Comparison of ENCODE assay signal across 13 cellular contexts in the genomic region with DNA sequence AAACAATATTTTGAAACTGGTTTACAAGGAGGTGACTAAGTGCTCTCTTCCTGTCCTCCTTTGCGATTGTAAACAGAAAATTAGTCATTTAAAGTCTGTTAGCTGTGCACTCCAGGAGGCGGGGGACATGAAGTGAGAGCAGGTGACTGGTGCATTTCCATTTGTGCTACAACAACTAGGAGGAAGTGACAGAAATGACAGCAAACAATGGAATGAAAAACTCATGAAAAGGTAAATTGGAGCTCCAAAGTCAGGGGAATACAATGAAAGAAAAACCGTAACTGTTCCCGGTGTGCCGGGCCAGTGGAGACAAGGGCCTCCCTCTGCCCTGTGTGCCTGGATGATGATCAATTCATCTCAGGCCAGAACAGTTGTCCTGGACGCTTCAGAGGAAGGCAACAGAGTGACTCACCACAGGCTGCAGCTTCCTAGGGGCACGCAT.
DNase-seq lines count a peak whose midpoint lies in the region; ATAC-seq, FAIRE-seq and TF ChIP-seq lines count a peak whose summit lies in the region.
"Had no signal": no experiment of that assay in that cellular context is flagged by ENCODE, and none has a peak within 500 bp of the region (broad histone marks: within the 10 kb centered on the region; RNA-seq: fewer than 3 reads in every experiment).

No MANE protein-coding gene starts in this region.

- no peaks in the 10 kb centered on the region for H3K27me3 Mint-ChIP-seq in activated naive CD4-positive, alpha-beta T cell treated with anti-CD3 and anti-CD28 coated beads for 36 hours (ENCODE audit: low read depth)
- H3K27me3 Mint-ChIP-seq in activated naive CD4-positive, alpha-beta T cell treated with anti-CD3 and anti-CD28 coated beads, Interleukin-2, amount 10 ng/mL, durations not matched to agents 7 days and 5 days: peaks cover 18% of the 10 kb centered on the region
- H3K27me3 Mint-ChIP-seq in type B pancreatic cell: peaks cover 2% of the 10 kb centered on the region
- H3K27me3 Mint-ChIP-seq: CD4-positive, alpha-beta T cell had no signal

- H3K4me3 ChIP-seq in prostate gland: no peak overlapping the region
- H3K4me3 ChIP-seq: cardiac muscle cell had no signal

- intact Hi-C loops in activated naive CD4-positive, alpha-beta T cell treated with anti-CD3 and anti-CD28 coated beads for 36 hours (cut with micrococcal nuclease): no loop called here
- intact Hi-C loops in prostate gland (cut with DNase I): no loop called here

- H3K27ac Mint-ChIP-seq in activated naive CD4-positive, alpha-beta T cell treated with anti-CD3 and anti-CD28 coated beads for 36 hours: no peak overlapping the region
- no peak overlapping the region for H3K27ac Mint-ChIP-seq in activated naive CD4-positive, alpha-beta T cell treated with anti-CD3 and anti-CD28 coated beads, Interleukin-2, amount 10 ng/mL, durations not matched to agents 7 days and 5 days
- H3K27ac Mint-ChIP-seq in type B pancreatic cell: peak overlapping the region; percentile 12
- H3K27ac Mint-ChIP-seq: CD4-positive, alpha-beta T cell had no signal

- no peak for ATAC-seq in HG02885 (IDR thresholded peaks at IDR 0.05; ENCODE audit: poor library complexity, unreplicated experiment)

- peaks cover 11% of the 10 kb centered on the region for H3K4me1 Mint-ChIP-seq in activated naive CD4-positive, alpha-beta T cell treated with anti-CD3 and anti-CD28 coated beads for 36 hours (ENCODE audit: low read depth)
- H3K4me1 Mint-ChIP-seq in activated naive CD4-positive, alpha-beta T cell treated with anti-CD3 and anti-CD28 coated beads, Interleukin-2, amount 10 ng/mL, durations not matched to agents 7 days and 5 days: peaks cover 4% of the 10 kb centered on the region
- H3K4me1 Mint-ChIP-seq in type B pancreatic cell (ENCODE audit: unreplicated experiment): peaks cover 8% of the 10 kb centered on the region

- CTCF ChIA-PET in activated naive CD4-positive, alpha-beta T cell treated with anti-CD3 and anti-CD28 coated beads for 36 hours (lab: Charles Lee): interaction anchor here (0.9 kb wide), 1 partner anchor 446 kb away, joined by 3 read pairs; no protein-coding TSS in a partner anchor
- CTCF ChIA-PET in activated naive CD4-positive, alpha-beta T cell treated with anti-CD3 and anti-CD28 coated beads, Interleukin-2, amount 10 ng/mL, durations not matched to agents 7 days and 5 days (lab: Charles Lee): interaction anchor here (0.8 to 0.9 kb wide), 3 partner anchors 53 to 442 kb away, joined by 3 read pairs; no protein-coding TSS in a partner anchor

- no peaks in the 10 kb centered on the region for H3K9me3 Mint-ChIP-seq in activated naive CD4-positive, alpha-beta T cell treated with anti-CD3 and anti-CD28 coated beads for 36 hours
- H3K9me3 Mint-ChIP-seq in activated naive CD4-positive, alpha-beta T cell treated with anti-CD3 and anti-CD28 coated beads, Interleukin-2, amount 10 ng/mL, durations not matched to agents 7 days and 5 days: no peaks in the 10 kb centered on the region
- H3K9me3 Mint-ChIP-seq in type B pancreatic cell: peaks cover 2% of the 10 kb centered on the region
- H3K9me3 Mint-ChIP-seq: CD4-positive, alpha-beta T cell had no signal

- no peaks in the 10 kb centered on the region for H3K36me3 ChIP-seq in prostate gland
- H3K36me3 ChIP-seq: cardiac muscle cell, WERI-Rb-1 had no signal

- H3K9me3 ChIP-seq in prostate gland: no peaks in the 10 kb centered on the region

- no peaks in the 10 kb centered on the region for H3K27me3 ChIP-seq in prostate gland (replicated peaks; ENCODE audit: insufficient read depth)
- H3K27me3 ChIP-seq: cardiac muscle cell had no signal

- no peak for TF ChIP-seq POLR2A in prostate gland (IDR thresholded peaks at IDR 0.05)

- FAIRE-seq in GM19239 (lab: Jason Lieb, UNC): no peak

- no peaks in the 10 kb centered on the region for H3K4me1 ChIP-seq in prostate gland (replicated peaks)

- peak; percentile 38 for DNase-seq in activated naive CD4-positive, alpha-beta T cell treated with anti-CD3 and anti-CD28 coated beads for 36 hours
- no peak for DNase-seq in activated naive CD4-positive, alpha-beta T cell treated with anti-CD3 and anti-CD28 coated beads, Interleukin-2, amount 10 ng/mL, durations not matched to agents 7 days and 5 days
- DNase-seq in NCI-H345 treated with DMSO at 0.1 percent for 48 hours (lab: John Stamatoyannopoulos, UW; ENCODE audit: unreplicated experiment): peak; percentile 90
- DNase-seq in dermis microvascular lymphatic vessel endothelial cell (ENCODE audit: low read depth in 2 of 2): peak; percentile 7 to 29
- no peak for DNase-seq in type B pancreatic cell (ENCODE audit: extremely low spot score, unreplicated experiment)
- DNase-seq in prostate gland (ENCODE audit: low spot score): no peak
- no peak for DNase-seq in GM19239 (ENCODE audit: insufficient read length, low spot score)
- DNase-seq: CD4-positive, alpha-beta T cell; MV-4-11; occipital lobe; WERI-Rb-1 had no signal

- TF ChIP-seq CTCF in type B pancreatic cell (conservative IDR thresholded peaks at IDR 0.05): no peak
- no peak for TF ChIP-seq CTCF in prostate gland (IDR thresholded peaks at IDR 0.05)

- H3K4me3 Mint-ChIP-seq in activated naive CD4-positive, alpha-beta T cell treated with anti-CD3 and anti-CD28 coated beads for 36 hours: no peak overlapping the region
- no peak overlapping the region for H3K4me3 Mint-ChIP-seq in activated naive CD4-positive, alpha-beta T cell treated with anti-CD3 and anti-CD28 coated beads, Interleukin-2, amount 10 ng/mL, durations not matched to agents 7 days and 5 days
- H3K4me3 Mint-ChIP-seq in type B pancreatic cell: no peak overlapping the region
- H3K4me3 Mint-ChIP-seq: CD4-positive, alpha-beta T cell had no signal

- no peaks in the 10 kb centered on the region for H3K36me3 Mint-ChIP-seq in activated naive CD4-positive, alpha-beta T cell treated with anti-CD3 and anti-CD28 coated beads for 36 hours (ENCODE audit: low read depth)
- H3K36me3 Mint-ChIP-seq in activated naive CD4-positive, alpha-beta T cell treated with anti-CD3 and anti-CD28 coated beads, Interleukin-2, amount 10 ng/mL, durations not matched to agents 7 days and 5 days: no peaks in the 10 kb centered on the region
- no peaks in the 10 kb centered on the region for H3K36me3 Mint-ChIP-seq in type B pancreatic cell

- WGBS in prostate gland: 26% methylated on average over 7 of the region's 7 CpGs

- no peak overlapping the region for H3K27ac ChIP-seq in prostate gland
- H3K27ac ChIP-seq: cardiac muscle cell, WERI-Rb-1 had no signal

Comparison
In these comparisons a context has a peak if more than half of its experiments do, and no peak if none do; other contexts are left out.
1. DNase-seq: peak in activated naive CD4-positive, alpha-beta T cell treated with anti-CD3 and anti-CD28 coated beads for 36 hours (single experiment), NCI-H345 treated with DMSO at 0.1 percent for 48 hours (single experiment) and dermis microvascular lymphatic vessel endothelial cell (2 of 2); none in activated naive CD4-positive, alpha-beta T cell treated with anti-CD3 and anti-CD28 coated beads, Interleukin-2, amount 10 ng/mL, durations not matched to agents 7 days and 5 days (single experiment), type B pancreatic cell (single experiment), prostate gland (single experiment) and GM19239 (single experiment).